Comparison of ENCODE assay signal across 11 cellular contexts in genomic region chr6:131258816-131259476, GRCh38.
DNase-seq lines count a peak whose midpoint lies in the region; ATAC-seq and TF ChIP-seq lines count a peak whose summit lies in the region.
"Had no signal": no experiment of that assay in that cellular context is flagged by ENCODE, and none has a peak within 500 bp of the region (broad histone marks: within the 10 kb centered on the region; RNA-seq: fewer than 3 reads in every experiment).

No MANE protein-coding gene starts in this region.

- H2BK120ac ChIP-seq in neuronal stem cell (ENCODE audit: low read depth, low read length) = no peak overlapping the region

- H3K4ac ChIP-seq in neuronal stem cell (ENCODE audit: low read length) = no peak overlapping the region

- no peak overlapping the region for H3K23ac ChIP-seq in neuronal stem cell (ENCODE audit: low read depth, low read length, poor library complexity)

- DNase-seq in HEK293T (ENCODE audit: extremely low spot score) (no peak), Panc1 (ENCODE audit: low read depth, low spot score) (no peak), neuronal stem cell (ENCODE audit: low spot score) (no peak), SK-N-DZ (ENCODE audit: low spot score) (no peak), pons (ENCODE audit: low spot score) (no peak)
- DNase-seq: activated effector memory CD4-positive, alpha-beta T cell treated with anti-CD3 and anti-CD28 coated beads, Interleukin-2, amount 50 U/mL, for 16 hours; NCI-H2081 treated with DMSO at 0.1 percent for 48 hours had no signal

- no peaks in the 10 kb centered on the region for H3K79me1 ChIP-seq in neuronal stem cell (ENCODE audit: low read depth, low read length)

- in situ Hi-C loops in Panc1 (cut with HindIII; ENCODE audit: low pct_unique_long_range_greater_than_20kb, low sequenced_read_pairs) = no loop called here

- H2AK5ac ChIP-seq in neuronal stem cell (ENCODE audit: low read depth, low read length) = no peak overlapping the region

- no peaks in the 10 kb centered on the region for H3K36me3 ChIP-seq in Panc1 (ENCODE audit: control insufficient read depth, insufficient read depth, low read length)
- no peaks in the 10 kb centered on the region for H3K36me3 ChIP-seq in neuronal stem cell (replicated peaks in 1 of 2; ENCODE audit: control insufficient read depth in 2 of 2, insufficient read depth in 2 of 2, low read length in 2 of 2)
- H3K36me3 ChIP-seq: Peyer's patch had no signal

- no peak overlapping the region for H2AFZ ChIP-seq in neuronal stem cell (ENCODE audit: low read length)

- no peak overlapping the region for H2BK12ac ChIP-seq in neuronal stem cell (ENCODE audit: low read length)

- no peak overlapping the region for H3K9ac ChIP-seq in neuronal stem cell (ENCODE audit: low read depth, low read length, poor library complexity)

- H3K27me3 ChIP-seq in Panc1 (ENCODE audit: control insufficient read depth, insufficient read depth, low read length) (no peaks in the 10 kb centered on the region), neuronal stem cell (ENCODE audit: control insufficient read depth in 3 of 3, insufficient read depth in 3 of 3, low read depth in 1 of 3, low read length in 3 of 3) (no peaks in the 10 kb centered on the region)
- H3K27me3 ChIP-seq: Peyer's patch had no signal

- H3K4me1 ChIP-seq in Panc1 (ENCODE audit: control insufficient read depth, insufficient read depth, low read length) (peaks cover 3% of the 10 kb centered on the region), neuronal stem cell (ENCODE audit: control insufficient read depth in 2 of 2, insufficient read depth in 1 of 2, low read depth in 1 of 2, low read length in 2 of 2) (peaks cover 1 to 3% of the 10 kb centered on the region in 2 donors)
- H3K4me1 ChIP-seq: Peyer's patch had no signal

- ATAC-seq in Panc1 = peak; percentile 58; the same call in 1 of the 2 replicates
- peak; percentile 31 for ATAC-seq in esophagus mucosa
- no peak for ATAC-seq in GM19395 (IDR thresholded peaks at IDR 0.05; ENCODE audit: unreplicated experiment)
- ATAC-seq: activated CD4-positive, CD25-positive, alpha-beta regulatory T cell treated with anti-CD3 and anti-CD28 coated beads, Interleukin-2, amount 50 U/mL, for 24 hours had no signal

- no peak overlapping the region for H4K91ac ChIP-seq in neuronal stem cell (ENCODE audit: low read depth, low read length, poor library complexity)

- no peak overlapping the region for H3K4me2 ChIP-seq in neuronal stem cell (ENCODE audit: insufficient read depth, low read length, poor library complexity, severe bottlenecking)

- WGBS in neuronal stem cell (ENCODE audit: extremely low coverage in 2 of 2, insufficient read length in 2 of 2, insufficient replicate concordance in 1 of 2), 2 donors = no CpG with 5 or more reads among the region's 4 CpGs

- no peak overlapping the region for H3K27ac ChIP-seq in Panc1 (ENCODE audit: low read length)
- H3K27ac ChIP-seq in neuronal stem cell (replicated peaks; ENCODE audit: low read length) = peak overlapping the region; percentile 19

- POLR2A ChIA-PET in HEK293T (lab: Yijun Ruan, JAX) = no interaction called here
- POLR2A ChIA-PET in Panc1 (lab: Charles Lee) = interaction anchor here (0.5 kb wide), 1 partner anchor 130 kb away, joined by 6 read pairs; no protein-coding TSS in a partner anchor

- no TSS peak for BruUV-seq in Panc1 (replicated peaks; lab: Mats Ljungman, UMichigan)

- CTCF ChIA-PET in HEK293T (lab: Yijun Ruan, JAX) (interaction anchor here (0.6 kb wide), 1 partner anchor 310 kb away, joined by 4 read pairs; no protein-coding TSS in a partner anchor), Panc1 (lab: Charles Lee) (no interaction called here)

- H3K18ac ChIP-seq in neuronal stem cell (ENCODE audit: low read length) = no peak overlapping the region

- H3K4me3 ChIP-seq in Panc1 (ENCODE audit: low read depth in 2 of 2, low read length in 2 of 2) = no peak overlapping the region
- no peak overlapping the region for H3K4me3 ChIP-seq in neuronal stem cell (ENCODE audit: low read length in 2 of 2)
- H3K4me3 ChIP-seq: Peyer's patch had no signal

- intact Hi-C loops in Panc1 (cut with micrococcal nuclease; ENCODE audit: unreplicated experiment) = no loop called here

- H3K9me3 ChIP-seq in Panc1 (ENCODE audit: control insufficient read depth, insufficient read depth, low read depth, low read length) = no peaks in the 10 kb centered on the region
- H3K9me3 ChIP-seq in neuronal stem cell (replicated peaks in 1 of 2; ENCODE audit: control insufficient read depth in 2 of 2, insufficient read depth in 1 of 2, low read depth in 1 of 2, low read length in 2 of 2) = peaks cover 0 to 5% of the 10 kb centered on the region in 2 donors
- H3K9me3 ChIP-seq: Peyer's patch had no signal

- H2BK5ac ChIP-seq in neuronal stem cell (ENCODE audit: low read length) = no peak overlapping the region

- H3K14ac ChIP-seq in neuronal stem cell (ENCODE audit: low read length) = no peak overlapping the region

- no peak overlapping the region for H4K8ac ChIP-seq in neuronal stem cell (ENCODE audit: low read depth, low read length)

- no peak for TF ChIP-seq CTCF in Panc1 (IDR thresholded peaks at IDR 0.05)

- no peak overlapping the region for H2BK15ac ChIP-seq in neuronal stem cell (ENCODE audit: low read length)

TF ChIP-seq in HEK293T, 16 proteins besides CTCF, POLR2A, EP300 and RAD21:
- no peak for TF ChIP-seq FOXA1 (IDR thresholded peaks at IDR 0.05)
- TF ChIP-seq, protein P1, sequence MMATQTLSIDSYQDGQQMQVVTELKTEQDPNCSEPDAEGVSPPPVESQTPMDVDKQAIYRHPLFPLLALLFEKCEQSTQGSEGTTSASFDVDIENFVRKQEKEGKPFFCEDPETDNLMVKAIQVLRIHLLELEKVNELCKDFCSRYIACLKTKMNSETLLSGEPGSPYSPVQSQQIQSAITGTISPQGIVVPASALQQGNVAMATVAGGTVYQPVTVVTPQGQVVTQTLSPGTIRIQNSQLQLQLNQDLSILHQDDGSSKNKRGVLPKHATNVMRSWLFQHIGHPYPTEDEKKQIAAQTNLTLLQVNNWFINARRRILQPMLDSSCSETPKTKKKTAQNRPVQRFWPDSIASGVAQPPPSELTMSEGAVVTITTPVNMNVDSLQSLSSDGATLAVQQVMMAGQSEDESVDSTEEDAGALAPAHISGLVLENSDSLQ (IDR thresholded peaks at IDR 0.05) = peak; percentile 30; the same call in 1 of the 2 replicates
- no peak for TF ChIP-seq FOXM1 (IDR thresholded peaks at IDR 0.05; ENCODE audit: borderline replicate concordance)
- no peak for TF ChIP-seq TARDBP (IDR thresholded peaks at IDR 0.05)
